ENCODE assay signal across 9 cellular contexts in genomic region chrX:1652011-1652811, GRCh38. TPM values are rescaled to one million over a fixed set of nuclear protein-coding genes. Genes with fewer than 3 reads are reported as not detected.
DNase-seq lines count a peak whose midpoint lies in the region; FAIRE-seq and TF ChIP-seq lines count a peak whose summit lies in the region.
"Not testable (repeated sequence)": the region's sequence is repeated elsewhere in the genome, so short reads cannot be mapped to it uniquely, and the experiment has no call there.
"Had no signal": no experiment of that assay in that cellular context is flagged by ENCODE, and none has a peak within 500 bp of the region (broad histone marks: within the 10 kb centered on the region; RNA-seq: fewer than 3 reads in every experiment).

No MANE protein-coding gene starts in this region.

- peak; percentile 86 for TF ChIP-seq CTCF in AG09309 (IDR thresholded peaks at IDR 0.05; ENCODE audit: control insufficient read depth, insufficient read depth, low read depth, low read length, missing control alignments)
- TF ChIP-seq CTCF in coronary artery (IDR thresholded peaks at IDR 0.05): peak; percentile 75
- peak; percentile 91 for TF ChIP-seq CTCF in retinal pigment epithelial cell (conservative IDR thresholded peaks at IDR 0.05; ENCODE audit: low read depth, low read length)

- DNase-seq in AG09309 (ENCODE audit: low read depth) (peak; percentile 21), GM12892 (ENCODE audit: insufficient read length) (peak; percentile 41), M059J (ENCODE audit: low read depth) (peak; percentile 60), NOMO-1 treated with dmso at 0.1 percent for 144 hours (lab: John Stamatoyannopoulos, UW; ENCODE audit: unreplicated experiment) (peak; percentile 71), retinal pigment epithelial cell (ENCODE audit: low read depth) (peak; percentile 14)
- peak; percentile 40 for DNase-seq in activated CD4-positive, alpha-beta T cell treated with anti-CD3 and anti-CD28 coated beads, Interleukin-2, amount 10 ng/mL, durations not matched to agents 7 days and 5 days
- not testable (repeated sequence) for DNase-seq in coronary artery (ENCODE audit: low spot score)

- not testable (repeated sequence) for H3K27me3 Mint-ChIP-seq in activated CD4-positive, alpha-beta T cell treated with anti-CD3 and anti-CD28 coated beads, Interleukin-2, amount 10 ng/mL, durations not matched to agents 7 days and 5 days

- peak; percentile 94 for FAIRE-seq in GM12892 (lab: Jason Lieb, UNC)
- peak; percentile 82 for FAIRE-seq in islet of Langerhans (lab: Jason Lieb, UNC)

- not testable (repeated sequence) for H3K4me3 Mint-ChIP-seq in activated CD4-positive, alpha-beta T cell treated with anti-CD3 and anti-CD28 coated beads, Interleukin-2, amount 10 ng/mL, durations not matched to agents 7 days and 5 days

- not testable (repeated sequence) for H3K4me1 Mint-ChIP-seq in activated CD4-positive, alpha-beta T cell treated with anti-CD3 and anti-CD28 coated beads, Interleukin-2, amount 10 ng/mL, durations not matched to agents 7 days and 5 days

- CTCF ChIA-PET in activated CD4-positive, alpha-beta T cell treated with anti-CD3 and anti-CD28 coated beads, Interleukin-2, amount 10 ng/mL, durations not matched to agents 7 days and 5 days (lab: Charles Lee): not testable (repeated sequence)

- H3K9me3 Mint-ChIP-seq in activated CD4-positive, alpha-beta T cell treated with anti-CD3 and anti-CD28 coated beads, Interleukin-2, amount 10 ng/mL, durations not matched to agents 7 days and 5 days: not testable (repeated sequence)

- not testable (repeated sequence) for H3K4me3 ChIP-seq in AG09309 (ENCODE audit: control insufficient read depth, low read depth, low read length); coronary artery; retinal pigment epithelial cell (ENCODE audit: low read length)

- not testable (repeated sequence) for H3K27ac ChIP-seq in coronary artery

- H3K36me3 Mint-ChIP-seq in activated CD4-positive, alpha-beta T cell treated with anti-CD3 and anti-CD28 coated beads, Interleukin-2, amount 10 ng/mL, durations not matched to agents 7 days and 5 days (ENCODE audit: low read depth): not testable (repeated sequence)

- POLR2A ChIA-PET in activated CD4-positive, alpha-beta T cell treated with anti-CD3 and anti-CD28 coated beads, Interleukin-2, amount 10 ng/mL, durations not matched to agents 7 days and 5 days (lab: Charles Lee): not testable (repeated sequence)

- TF ChIP-seq POLR2A in GM12892 (IDR thresholded peaks at IDR 0.05; ENCODE audit: low read depth, low read length): not testable (repeated sequence)

- not testable (repeated sequence) for H3K27ac Mint-ChIP-seq in activated CD4-positive, alpha-beta T cell treated with anti-CD3 and anti-CD28 coated beads, Interleukin-2, amount 10 ng/mL, durations not matched to agents 7 days and 5 days

RNA-seq across cellular contexts. Expression of gene ASMT, which starts 37.4 kb away (rescaled TPM):
- polyA plus RNA-seq in GM12892 (2012; ENCODE audit: missing spikeins): 8.6 TPM
- not detected in 2 replicates for total RNA-seq in M059J (2014; rRNA removed; shearing (Covaris generic))
- not detected for total RNA-seq in activated CD4-positive, alpha-beta T cell treated with anti-CD3 and anti-CD28 coated beads, Interleukin-2, amount 10 ng/mL, durations not matched to agents 7 days and 5 days
- total RNA-seq: mesenteric fat pad had no signal
